In genomic region chr9:131873361-131873760, GRCh38 we compare ENCODE assay signal across 16 cellular contexts.
A peak's percentile ranks its signal among the peaks of the same experiment; 100 is the strongest.
DNase-seq lines count a peak whose midpoint lies in the region; ATAC-seq and TF ChIP-seq lines count a peak whose summit lies in the region.
"Had no signal": no experiment of that assay in that cellular context is flagged by ENCODE, and none has a peak within 500 bp of the region (broad histone marks: within the 10 kb centered on the region; RNA-seq: fewer than 3 reads in every experiment).

No MANE protein-coding gene starts in this region.

- H3K4me1 ChIP-seq in BLaER1: peaks cover 38% of the 10 kb centered on the region
- no peaks in the 10 kb centered on the region for H3K4me1 ChIP-seq in spleen

- H3K4me2 ChIP-seq in BLaER1: no peak overlapping the region
- H3K4me2 ChIP-seq: BLaER1 treated with 17β-estradiol and CSF1 and Interleukin-3, amounts not matched to agents 10 nM and 100 nM had no signal

- peaks cover 10% of the 10 kb centered on the region for H3K36me3 ChIP-seq in BLaER1
- H3K36me3 ChIP-seq in WERI-Rb-1: no peaks in the 10 kb centered on the region
- peaks cover 0 to 86% (median 3%) of the 10 kb centered on the region in 6 donors for H3K36me3 ChIP-seq in spleen

- TF ChIP-seq CTCF in WERI-Rb-1 (IDR thresholded peaks at IDR 0.05; ENCODE audit: low read depth, low read length) (0 out of 2 replicates have a peak, but pooled peaks have one; percentile 9), spleen (IDR thresholded peaks at IDR 0.05 in 8 of 11, conservative IDR thresholded peaks at IDR 0.05 in 3 of 11) (no peak)

- no peak overlapping the region for H3K4me3 ChIP-seq in BLaER1
- no peak overlapping the region for H3K4me3 ChIP-seq in WERI-Rb-1 (ENCODE audit: low read depth, low read length)
- no peak overlapping the region for H3K4me3 ChIP-seq in spleen
- H3K4me3 ChIP-seq: BLaER1 treated with 17β-estradiol and CSF1 and Interleukin-3, amounts not matched to agents 10 nM and 100 nM had no signal

- 0 out of 2 replicates have a peak overlapping the region, but pooled peaks have one; percentile 13 for H3K27ac ChIP-seq in BLaER1
- peak overlapping the region; percentile 50 for H3K27ac ChIP-seq in WERI-Rb-1
- no peak overlapping the region for H3K27ac ChIP-seq in spleen
- H3K27ac ChIP-seq: BLaER1 treated with 17β-estradiol and CSF1 and Interleukin-3, amounts not matched to agents 10 nM and 100 nM had no signal

- 95 to 97% (median 96%) methylated on average over 9 of the region's 9 CpGs for WGBS in spleen, 5 donors

- intact Hi-C loops in spleen (cut with DNase I; ENCODE audit: low total_unique reads): no loop called here

- no peak overlapping the region for H3K9ac ChIP-seq in BLaER1
- H3K9ac ChIP-seq: BLaER1 treated with 17β-estradiol and CSF1 and Interleukin-3, amounts not matched to agents 10 nM and 100 nM had no signal

- H3K27me3 ChIP-seq in BLaER1 (no peaks in the 10 kb centered on the region), WERI-Rb-1 (ENCODE audit: insufficient read depth, low read depth, severe bottlenecking) (no peaks in the 10 kb centered on the region), spleen (replicated peaks in 1 of 7) (no peaks in the 10 kb centered on the region)
- H3K27me3 ChIP-seq: BLaER1 treated with 17β-estradiol and CSF1 and Interleukin-3, amounts not matched to agents 10 nM and 100 nM had no signal

- peak; percentile 69 to 89 for DNase-seq in NCI-H524 (lab: John Stamatoyannopoulos, UW)
- DNase-seq in WERI-Rb-1: peak; percentile 87
- peak; percentile 24 for DNase-seq in spleen
- no peak for DNase-seq in NCI-H2107 treated with DMSO at 0.1 percent for 48 hours (lab: John Stamatoyannopoulos, UW; ENCODE audit: unreplicated experiment)
- DNase-seq in NCI-H2171 (lab: John Stamatoyannopoulos, UW): no peak
- DNase-seq: 8988T; CD8-positive, alpha-beta memory T cell; COR-L47; DMS79 treated with DMSO at 0.1 percent for 48 hours; GF-D8; GOT3; HFFc6 had no signal

- no peak for TF ChIP-seq POLR2A in spleen (IDR thresholded peaks at IDR 0.05)

- H3K9me3 ChIP-seq in BLaER1 (no peaks in the 10 kb centered on the region), WERI-Rb-1 (ENCODE audit: severe bottlenecking) (no peaks in the 10 kb centered on the region), spleen (no peaks in the 10 kb centered on the region)
- H3K9me3 ChIP-seq: BLaER1 treated with 17β-estradiol and CSF1 and Interleukin-3, amounts not matched to agents 10 nM and 100 nM had no signal

- no peak for ATAC-seq in HG02938 (IDR thresholded peaks at IDR 0.05; ENCODE audit: unreplicated experiment)
- ATAC-seq: HCT116 had no signal

- no peaks in the 10 kb centered on the region for H4K20me1 ChIP-seq in BLaER1

Comparison
In these comparisons a context has a peak if more than half of its experiments do, and no peak if none do; other contexts are left out.
1. H3K27ac ChIP-seq: peak in BLaER1 (single experiment) and WERI-Rb-1 (single experiment); none in spleen (0 of 8).
2. DNase-seq: peak in NCI-H524 (2 of 2), WERI-Rb-1 (single experiment) and spleen (single experiment); none in NCI-H2107 treated with DMSO at 0.1 percent for 48 hours (single experiment) and NCI-H2171 (single experiment).